25 cellular contexts compared by ENCODE assay signal in genomic region chr2:216229488-216229887, GRCh38.
"Had no signal": no experiment of that assay in that cellular context is flagged by ENCODE, and none has a peak within 500 bp of the region (broad histone marks: within the 10 kb centered on the region; RNA-seq: fewer than 3 reads in every experiment).

No MANE protein-coding gene starts in this region.

- H3K27me3 ChIP-seq: colonic mucosa, esophagus muscularis mucosa, foreskin keratinocyte, gastrocnemius medialis, heart right ventricle, left lung had no signal

- H3K4me1 ChIP-seq: colonic mucosa, esophagus muscularis mucosa, foreskin keratinocyte, gastrocnemius medialis, heart right ventricle, left lung, lower lobe of right lung had no signal

- H3K9me3 ChIP-seq: colonic mucosa had no signal

- H3K27ac ChIP-seq: colonic mucosa, epithelial cell of prostate, esophagus muscularis mucosa, foreskin keratinocyte, gastrocnemius medialis, heart right ventricle, left lung, lower lobe of right lung had no signal

- H3K27ac Mint-ChIP-seq: dendritic cell treated with granulocyte-macrophage colony-stimulating factor and Interleukin-4, amounts not matched to agents 40 ng/mL and 50 ng/mL, for 4 days; effector memory CD8-positive, alpha-beta T cell; endodermal cell; mesothelial cell of epicardium; naive thymus-derived CD8-positive, alpha-beta T cell had no signal

- H3K4me1 Mint-ChIP-seq: endodermal cell, mesothelial cell of epicardium, naive B cell had no signal

- H3K27me3 Mint-ChIP-seq: dendritic cell treated with granulocyte-macrophage colony-stimulating factor and Interleukin-4, amounts not matched to agents 40 ng/mL and 50 ng/mL, for 4 days; effector memory CD8-positive, alpha-beta T cell; naive B cell; naive thymus-derived CD8-positive, alpha-beta T cell had no signal

- H3K4me3 Mint-ChIP-seq: dendritic cell treated with granulocyte-macrophage colony-stimulating factor and Interleukin-4, amounts not matched to agents 40 ng/mL and 50 ng/mL, for 4 days; effector memory CD8-positive, alpha-beta T cell; endodermal cell; mesothelial cell of epicardium; naive B cell; naive thymus-derived CD8-positive, alpha-beta T cell had no signal

- ATAC-seq: effector memory CD8-positive, alpha-beta T cell; foreskin keratinocyte; gastrocnemius medialis; heart right ventricle; left cardiac atrium; left lung; left ventricle myocardium superior; lower lobe of right lung; mucosa of descending colon; naive thymus-derived CD8-positive, alpha-beta T cell had no signal

- H3K4me3 ChIP-seq: colonic mucosa, esophagus muscularis mucosa, gastrocnemius medialis, heart right ventricle, left lung, lower lobe of right lung, mucosa of descending colon had no signal

- H3K36me3 ChIP-seq: colonic mucosa, esophagus muscularis mucosa, gastrocnemius medialis, heart right ventricle, left lung, lower lobe of right lung had no signal

- FAIRE-seq: endometrium, keratinocyte had no signal

- DNase-seq: colonic mucosa; cortex of kidney; effector CD8-positive, alpha-beta T cell; effector memory CD8-positive, alpha-beta T cell; endodermal cell; foreskin keratinocyte; gastrocnemius medialis; glutamatergic neuron; head of caudate nucleus; heart right ventricle; hippocampal formation; left cardiac atrium; left lung; left ventricle myocardium superior; lower lobe of right lung; mesenchymal stem cell; mucosa of descending colon; naive B cell; naive thymus-derived CD8-positive, alpha-beta T cell had no signal
